ENCODE assay signal across 20 cellular contexts in the genomic region with DNA sequence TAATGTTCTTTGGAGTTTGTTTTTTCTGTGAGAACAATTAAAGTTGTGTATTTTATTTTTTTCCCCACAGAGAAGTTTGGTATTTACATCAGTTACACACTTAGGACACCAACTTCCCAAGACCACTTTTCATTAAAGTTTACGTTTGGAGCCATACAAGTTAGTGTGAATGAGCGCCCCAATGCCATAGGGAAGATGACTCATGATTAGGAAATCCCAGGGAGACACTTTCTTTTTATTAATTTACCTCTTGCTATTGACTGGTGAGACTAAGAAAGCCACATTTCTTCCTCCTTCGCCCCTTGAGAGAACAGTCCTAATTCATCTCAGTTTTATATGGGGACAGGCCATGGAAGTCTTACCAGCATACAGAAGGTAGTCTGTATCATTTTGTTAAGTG. TPM values are rescaled to one million over a fixed set of nuclear protein-coding genes. Genes with fewer than 3 reads are reported as not detected.
"Had no signal": no experiment of that assay in that cellular context is flagged by ENCODE, and none has a peak within 500 bp of the region (broad histone marks: within the 10 kb centered on the region; RNA-seq: fewer than 3 reads in every experiment).

No MANE protein-coding gene starts in this region.

- H3K4me1 ChIP-seq: colonic mucosa, gastrocnemius medialis, heart right ventricle, stomach had no signal

- H3K27ac Mint-ChIP-seq: endodermal cell, mesothelial cell of epicardium, natural killer cell had no signal

- H3K9me3 ChIP-seq: colonic mucosa, gastrocnemius medialis had no signal

- DNase-seq: colonic mucosa; effector CD4-positive, alpha-beta T cell; endodermal cell; gastrocnemius medialis; heart right ventricle; hypothalamus; islet precursor cell; natural killer cell; posterior cingulate gyrus; right cardiac atrium; small intestine; stimulated activated CD4-positive, alpha-beta T cell treated with anti-CD3 and anti-CD28 coated beads, Interleukin-12 subunit alpha, Interleukin-12 subunit beta, amount 100 ng/mL, for 4 hours; stimulated activated naive CD4-positive, alpha-beta T cell; stomach; substantia nigra; trophoblast cell had no signal

- H3K36me3 Mint-ChIP-seq: natural killer cell had no signal

- H3K4me1 Mint-ChIP-seq: natural killer cell, neural crest cell had no signal

- H3K27ac ChIP-seq: colonic mucosa, gastrocnemius medialis, heart right ventricle, stomach had no signal

- H3K36me3 ChIP-seq: colonic mucosa, gastrocnemius medialis, heart right ventricle, stomach had no signal

- H3K4me3 Mint-ChIP-seq: endodermal cell, mesothelial cell of epicardium, natural killer cell, neural crest cell had no signal

- ATAC-seq: esophagus mucosa, gastrocnemius medialis, heart right ventricle, left lobe of liver, natural killer cell, right cardiac atrium had no signal

- H3K4me3 ChIP-seq: colonic mucosa, gastrocnemius medialis, heart right ventricle, stomach had no signal

- H3K27me3 ChIP-seq: colonic mucosa, gastrocnemius medialis, heart right ventricle, stomach had no signal

RNA-seq across cellular contexts. Expression of gene EDIL3, which starts 57.1 kb away (rescaled TPM):
- total RNA-seq: natural killer cell had no signal
